ENCODE assay signal across 12 cellular contexts in genomic region chr1:9766759-9767442, GRCh38. TPM values are rescaled to one million over a fixed set of nuclear protein-coding genes. Genes with fewer than 3 reads are reported as not detected.
DNase-seq lines count a peak whose midpoint lies in the region; ATAC-seq, FAIRE-seq and TF ChIP-seq lines count a peak whose summit lies in the region.
"Had no signal": no experiment of that assay in that cellular context is flagged by ENCODE, and none has a peak within 500 bp of the region (broad histone marks: within the 10 kb centered on the region; RNA-seq: fewer than 3 reads in every experiment).

No MANE protein-coding gene starts in this region.

- no TSS peak for BruUV-seq in K562 (replicated peaks; lab: Mats Ljungman, UMichigan)

- H3K4me3 ChIP-seq in K562: no peak overlapping the region
- H3K4me3 ChIP-seq in gastrocnemius medialis: no peak overlapping the region
- H3K4me3 ChIP-seq: prostate gland had no signal

- H3K9me3 ChIP-seq in K562 (replicated peaks; ENCODE audit: control insufficient read depth, insufficient read depth, low read depth, low read length): no peaks in the 10 kb centered on the region
- H3K9me3 ChIP-seq in gastrocnemius medialis: no peaks in the 10 kb centered on the region
- H3K9me3 ChIP-seq: prostate gland had no signal

- in situ Hi-C loops in K562 (cut with MboI): no loop called here
- in situ Hi-C loops in gastrocnemius medialis (cut with MboI; ENCODE audit: low sequenced_read_pairs in 4 of 4): no loop called here

- TF ChIP-seq EP300 in K562 (IDR thresholded peaks at IDR 0.05; ENCODE audit: low read length): no peak

- H3K9me1 ChIP-seq in K562 (ENCODE audit: control insufficient read depth, insufficient read depth, low read length): no peaks in the 10 kb centered on the region

- H3K79me2 ChIP-seq in K562 (ENCODE audit: control insufficient read depth, insufficient read depth, low read length): no peaks in the 10 kb centered on the region

- FAIRE-seq in K562 (lab: Jason Lieb, UNC): no peak

- no peaks in the 10 kb centered on the region for H4K20me1 ChIP-seq in K562 (replicated peaks; ENCODE audit: control insufficient read depth, insufficient read depth, low read length)

- peak overlapping the region; percentile 48; the same call in 2 of the 3 replicates for H3K27ac ChIP-seq in K562 (ENCODE audit: extremely low read depth, low read depth, low read length)
- no peak overlapping the region for H3K27ac ChIP-seq in gastrocnemius medialis
- H3K27ac ChIP-seq: prostate gland had no signal

- TF ChIP-seq CTCF in HFFc6 (IDR thresholded peaks at IDR 0.05) (no peak), K562 (IDR thresholded peaks at IDR 0.05 in 2 of 3, conservative IDR thresholded peaks at IDR 0.05 in 1 of 3; ENCODE audit: insufficient read depth in 2 of 3, low read depth in 1 of 3, low read length in 3 of 3) (no peak), gastrocnemius medialis (IDR thresholded peaks at IDR 0.05 in 4 of 5, conservative IDR thresholded peaks at IDR 0.05 in 1 of 5) (no peak), CD14-positive monocyte (IDR thresholded peaks at IDR 0.05) (no peak)

- no peaks in the 10 kb centered on the region for H3K27me3 ChIP-seq in K562 (ENCODE audit: control insufficient read depth in 2 of 2, insufficient read depth in 2 of 2, low read length in 2 of 2)
- no peaks in the 10 kb centered on the region for H3K27me3 ChIP-seq in gastrocnemius medialis

- intact Hi-C loops in K562 (cut with micrococcal nuclease) (no loop called here), gastrocnemius medialis (cut with DNase I; ENCODE audit: low total_unique reads) (no loop called here), CD14-positive monocyte (cut with micrococcal nuclease) (no loop called here)

- no peak for ATAC-seq in K562
- no peak for ATAC-seq in gastrocnemius medialis

- CTCF ChIA-PET in K562 (lab: Yijun Ruan, JAX; ENCODE audit: low intra/inter-chr PET ratio): no interaction called here
- CTCF ChIA-PET in activated CD4-positive, alpha-beta memory T cell treated with anti-CD3 and anti-CD28 coated beads, Interleukin-2, amount 10 ng/mL, durations not matched to agents 7 days and 5 days (lab: Charles Lee): interaction anchor here (0.8 kb wide), 1 partner anchor 151 kb away, joined by 4 read pairs; no protein-coding TSS in a partner anchor

- no peak for TF ChIP-seq RAD21 in K562 (CRISPR knock-in tag; conservative IDR thresholded peaks at IDR 0.05 in 1 of 2, IDR thresholded peaks at IDR 0.05 in 1 of 2)

- H3K27ac Mint-ChIP-seq in HFFc6: peak overlapping the region; percentile 89
- H3K27ac Mint-ChIP-seq in activated CD4-positive, alpha-beta memory T cell treated with anti-CD3 and anti-CD28 coated beads, Interleukin-2, amount 10 ng/mL, durations not matched to agents 7 days and 5 days: no peak overlapping the region
- H3K27ac Mint-ChIP-seq in CD14-positive monocyte: peak overlapping the region in 1 of 7 donors; percentile 7
- H3K27ac Mint-ChIP-seq: CD4-positive, alpha-beta T cell had no signal

- TF ChIP-seq POLR2A in K562 (conservative IDR thresholded peaks at IDR 0.05) (no peak), gastrocnemius medialis (IDR thresholded peaks at IDR 0.05) (no peak)

- no peak overlapping the region for H3K4me2 ChIP-seq in K562 (ENCODE audit: insufficient read depth, low read length)

- 84% methylated on average over 15 of the region's 15 CpGs for WGBS in K562 (ENCODE audit: insufficient coverage, low coverage, missing lambda C conversion rate)

- H2AFZ ChIP-seq in K562 (ENCODE audit: low read depth, low read length): no peak overlapping the region

- H3K4me1 ChIP-seq in K562 (replicated peaks in 1 of 2; ENCODE audit: control insufficient read depth in 2 of 2, insufficient read depth in 2 of 2, low read length in 2 of 2): peaks cover 3 to 17% of the 10 kb centered on the region in 2 experiments; a peak in 3 of 5 replicates
- H3K4me1 ChIP-seq in gastrocnemius medialis: no peaks in the 10 kb centered on the region
- H3K4me1 ChIP-seq: prostate gland had no signal

- H3K36me3 ChIP-seq in K562 (ENCODE audit: control insufficient read depth, insufficient read depth, low read length) (no peaks in the 10 kb centered on the region), gastrocnemius medialis (no peaks in the 10 kb centered on the region)
- H3K36me3 ChIP-seq: prostate gland had no signal

- peak overlapping the region; percentile 45 for H3K4me3 Mint-ChIP-seq in HFFc6
- H3K4me3 Mint-ChIP-seq in activated CD4-positive, alpha-beta memory T cell treated with anti-CD3 and anti-CD28 coated beads, Interleukin-2, amount 10 ng/mL, durations not matched to agents 7 days and 5 days: no peak overlapping the region
- H3K4me3 Mint-ChIP-seq in CD14-positive monocyte: no peak overlapping the region
- H3K4me3 Mint-ChIP-seq: CD4-positive, alpha-beta T cell had no signal

- H3K4me1 Mint-ChIP-seq in HFFc6 (ENCODE audit: low read depth) (peaks cover 24% of the 10 kb centered on the region), CD14-positive monocyte (peaks cover 13% of the 10 kb centered on the region)
- peaks cover 4% of the 10 kb centered on the region for H3K4me1 Mint-ChIP-seq in activated CD4-positive, alpha-beta memory T cell treated with anti-CD3 and anti-CD28 coated beads, Interleukin-2, amount 10 ng/mL, durations not matched to agents 7 days and 5 days

- POLR2A ChIA-PET in K562 (lab: Yijun Ruan, JAX): interaction anchor here (0.9 to 1.0 kb wide), 2 partner anchors 14 to 23 kb away, joined by 3 read pairs; no protein-coding TSS in a partner anchor
- POLR2A ChIA-PET in activated CD4-positive, alpha-beta memory T cell treated with anti-CD3 and anti-CD28 coated beads, Interleukin-2, amount 10 ng/mL, durations not matched to agents 7 days and 5 days (lab: Charles Lee): no interaction called here

- H3K9ac ChIP-seq in K562 (ENCODE audit: insufficient read depth in 1 of 2, low read depth in 2 of 2, low read length in 2 of 2): peak overlapping the region in 1 of 2 experiments; percentile 79; a peak in 2 of 4 replicates

- H3K27me3 Mint-ChIP-seq in HFFc6 (ENCODE audit: insufficient read depth): peaks cover 1% of the 10 kb centered on the region
- H3K27me3 Mint-ChIP-seq in activated CD4-positive, alpha-beta memory T cell treated with anti-CD3 and anti-CD28 coated beads, Interleukin-2, amount 10 ng/mL, durations not matched to agents 7 days and 5 days: no peaks in the 10 kb centered on the region
- H3K27me3 Mint-ChIP-seq in CD14-positive monocyte (ENCODE audit: low read depth in 3 of 3): peaks cover 0 to 3% (median 0%) of the 10 kb centered on the region in 3 donors
- H3K27me3 Mint-ChIP-seq: CD4-positive, alpha-beta T cell had no signal

- DNase-seq in 8988T: peak; percentile 34
- peak; percentile 100 for DNase-seq in HFFc6
- no peak for DNase-seq in K562 (ENCODE audit: extremely low read depth in 1 of 4, low spot score in 3 of 4)
- peak; percentile 90 for DNase-seq in kidney glomerular epithelial cell (lab: John Stamatoyannopoulos, UW)
- DNase-seq in NCI-H1930 (lab: John Stamatoyannopoulos, UW): no peak
- no peak for DNase-seq in gastrocnemius medialis
- no peak for DNase-seq in activated CD4-positive, alpha-beta memory T cell treated with anti-CD3 and anti-CD28 coated beads, Interleukin-2, amount 10 ng/mL, durations not matched to agents 7 days and 5 days
- no peak for DNase-seq in CD14-positive monocyte (ENCODE audit: low spot score)
- DNase-seq: activated gamma-delta T cell treated with Interleukin-2 at 50 U/mL for 16 hours; CD4-positive, alpha-beta T cell; stimulated activated naive CD4-positive, alpha-beta T cell treated with Interleukin-2 at 50 U/mL for 16 hours had no signal

- H3K36me3 Mint-ChIP-seq in HFFc6 (ENCODE audit: low read depth) (no peaks in the 10 kb centered on the region; the same call in 1 of the 2 replicates), CD14-positive monocyte (peaks cover 11 to 26% of the 10 kb centered on the region in 2 donors)
- peaks cover 16% of the 10 kb centered on the region for H3K36me3 Mint-ChIP-seq in activated CD4-positive, alpha-beta memory T cell treated with anti-CD3 and anti-CD28 coated beads, Interleukin-2, amount 10 ng/mL, durations not matched to agents 7 days and 5 days (ENCODE audit: low read depth)

- H3K9me3 Mint-ChIP-seq in HFFc6 (no peaks in the 10 kb centered on the region), CD14-positive monocyte (no peaks in the 10 kb centered on the region)
- H3K9me3 Mint-ChIP-seq in activated CD4-positive, alpha-beta memory T cell treated with anti-CD3 and anti-CD28 coated beads, Interleukin-2, amount 10 ng/mL, durations not matched to agents 7 days and 5 days: no peaks in the 10 kb centered on the region
- H3K9me3 Mint-ChIP-seq: CD4-positive, alpha-beta T cell had no signal

TF ChIP-seq in K562, 482 proteins besides CTCF, POLR2A, EP300 and RAD21 (continues in another document):
- no peak for TF ChIP-seq XRCC3 (IDR thresholded peaks at IDR 0.05)

RNA-seq across cellular contexts. Expression of gene CLSTN1, which starts 56.9 kb away (rescaled TPM):
- total RNA-seq in HFFc6 (2021; fragmentation: NEBNext Ultra II Directional; extraction: Animal tissue kit (Norgen Biotek cat#: 25700)): 100 to 1,000 TPM; 128 to 151 (median 137) TPM
- 28.6 and 38.8 TPM in 2 replicates for total RNA-seq in K562 (2011; cell fraction: chromatin; rRNA removed; ENCODE audit: low replicate concordance)
- total RNA-seq in K562 (2011; cell fraction: nucleolus; rRNA removed): 33.0 and 36.4 TPM in 2 replicates
- 31.8 and 34.3 TPM in 2 replicates for total RNA-seq in K562 (2011; cell fraction: nucleoplasm; rRNA removed)
- total RNA-seq in K562 (2014; rRNA removed) (13.9 and 19.7 TPM in 2 replicates), K562 (2014; rRNA removed; fragmentation: Illumina TruSeq; extraction: Trizol) (8.6 and 10.0 TPM in 2 replicates), K562 (2015; rRNA removed; fragmentation: Illumina TruSeq; extraction: Trizol) (13.3 and 13.5 TPM in 2 replicates), K562 (2021) (32.5 TPM in 2 replicates), gastrocnemius medialis (10 to 100 TPM in 3 of 4 donors, 1 to 10 TPM in 1; 8.5 to 25.7 (median 22.0) TPM)
- polyA plus RNA-seq in K562 (2011; rRNA removed) (3.7 and 6.1 TPM in 2 replicates), K562 (2014; fragmentation: Illumina TruSeq; extraction: Trizol) (23.9 and 26.8 TPM in 2 replicates), K562 (2014; fragmentation: Nextera tagmentation; extraction: Ambion mirVana) (1 to 10 TPM; 1.1 to 1.6 TPM), K562 (2014; rRNA removed) (12.5 and 13.8 TPM in 2 replicates), CD14-positive monocyte (1 to 10 TPM; 5.2 to 5.3 TPM)
- polyA plus RNA-seq in K562 (2011; cell fraction: cytosol; rRNA removed): 4.9 and 6.7 TPM in 2 replicates
- 8.9 and 10.5 TPM in 2 replicates for polyA plus RNA-seq in K562 (2011; cell fraction: nucleus; rRNA removed)
- polyA plus RNA-seq in K562 (2012): 28.2 and 42.9 TPM in 2 replicates
- 5.4 and 5.5 TPM in 2 replicates for polyA minus RNA-seq in K562 (2011; rRNA and poly(A)+ RNA removed)
- polyA minus RNA-seq in K562 (2011; cell fraction: cytosol; rRNA and poly(A)+ RNA removed): 11.1 and 17.9 TPM in 2 replicates
- 2.8 and 4.9 TPM in 2 replicates for polyA minus RNA-seq in K562 (2011; cell fraction: nucleus; rRNA and poly(A)+ RNA removed)
- total RNA-seq in activated CD4-positive, alpha-beta memory T cell treated with anti-CD3 and anti-CD28 coated beads, Interleukin-2, amount 10 ng/mL, durations not matched to agents 7 days and 5 days: 100 to 1,000 TPM in 1 of 2 experiments, 10 to 100 TPM in 1; 96.9 to 102 TPM

Comparison
In these comparisons a context has a peak if more than half of its experiments do, and no peak if none do; other contexts are left out.
1. DNase-seq: peak in 8988T (single experiment), HFFc6 (single experiment) and kidney glomerular epithelial cell (single experiment); none in K562 (0 of 4), NCI-H1930 (0 of 2), gastrocnemius medialis (0 of 2), activated CD4-positive, alpha-beta memory T cell treated with anti-CD3 and anti-CD28 coated beads, Interleukin-2, amount 10 ng/mL, durations not matched to agents 7 days and 5 days (single experiment) and CD14-positive monocyte (single experiment).